ENCODE assay signal across 1 cellular context in the genomic region with DNA sequence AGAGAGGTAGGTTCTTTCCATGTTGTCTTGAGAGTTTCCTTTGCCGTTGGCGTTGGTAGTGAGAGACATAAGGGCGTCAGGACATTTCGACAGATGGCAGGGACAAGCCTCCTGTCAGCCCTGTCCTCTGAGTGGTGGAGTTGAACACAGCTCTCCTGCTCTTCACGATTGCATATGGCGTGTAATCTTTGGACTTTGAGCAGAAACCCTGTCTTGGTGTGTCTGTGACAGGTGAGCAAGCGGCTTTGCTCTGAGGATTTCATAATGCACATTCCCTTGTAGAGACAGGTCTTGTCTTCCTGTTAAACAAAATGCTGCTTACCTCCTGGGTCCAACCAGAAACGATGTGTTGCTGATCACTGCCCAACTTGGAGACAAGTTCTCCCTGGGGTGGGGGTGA.
A peak's percentile ranks its signal among the peaks of the same experiment; 100 is the strongest.
TF ChIP-seq lines count a peak whose summit lies in the region.

No MANE protein-coding gene starts in this region.

TF ChIP-seq in HepG2, 621 proteins besides CTCF, POLR2A, EP300 and RAD21 (continued from another document and continues in another):
- no peak for TF ChIP-seq ZSCAN25 (CRISPR knock-in tag; IDR thresholded peaks at IDR 0.05)
- TF ChIP-seq HNF4G (IDR thresholded peaks at IDR 0.05; ENCODE audit: borderline replicate concordance, low read depth, low read length): peak; percentile 81; the same call in 1 of the 2 replicates
- TF ChIP-seq HNF4G (CRISPR knock-in tag; IDR thresholded peaks at IDR 0.05; ENCODE audit: borderline replicate concordance, low read depth): no peak
- TF ChIP-seq HMGA1 (CRISPR knock-in tag; conservative IDR thresholded peaks at IDR 0.05): no peak
- TF ChIP-seq ZNF512 (CRISPR knock-in tag; IDR thresholded peaks at IDR 0.05): no peak
- no peak for TF ChIP-seq ZNF530 (CRISPR knock-in tag; IDR thresholded peaks at IDR 0.05; ENCODE audit: low read depth)
- TF ChIP-seq SMAD3 (CRISPR knock-in tag; IDR thresholded peaks at IDR 0.05): no peak
- TF ChIP-seq ZNF646 (CRISPR knock-in tag; IDR thresholded peaks at IDR 0.05): no peak
- TF ChIP-seq FOXJ3 (CRISPR knock-in tag; IDR thresholded peaks at IDR 0.05; ENCODE audit: borderline replicate concordance): no peak
- TF ChIP-seq SCMH1 (CRISPR knock-in tag; IDR thresholded peaks at IDR 0.05; ENCODE audit: borderline replicate concordance): no peak
- TF ChIP-seq ZNF34 (CRISPR knock-in tag; IDR thresholded peaks at IDR 0.05; ENCODE audit: borderline replicate concordance): no peak
- TF ChIP-seq SP4 (CRISPR knock-in tag; IDR thresholded peaks at IDR 0.05): no peak
- TF ChIP-seq, protein P1, sequence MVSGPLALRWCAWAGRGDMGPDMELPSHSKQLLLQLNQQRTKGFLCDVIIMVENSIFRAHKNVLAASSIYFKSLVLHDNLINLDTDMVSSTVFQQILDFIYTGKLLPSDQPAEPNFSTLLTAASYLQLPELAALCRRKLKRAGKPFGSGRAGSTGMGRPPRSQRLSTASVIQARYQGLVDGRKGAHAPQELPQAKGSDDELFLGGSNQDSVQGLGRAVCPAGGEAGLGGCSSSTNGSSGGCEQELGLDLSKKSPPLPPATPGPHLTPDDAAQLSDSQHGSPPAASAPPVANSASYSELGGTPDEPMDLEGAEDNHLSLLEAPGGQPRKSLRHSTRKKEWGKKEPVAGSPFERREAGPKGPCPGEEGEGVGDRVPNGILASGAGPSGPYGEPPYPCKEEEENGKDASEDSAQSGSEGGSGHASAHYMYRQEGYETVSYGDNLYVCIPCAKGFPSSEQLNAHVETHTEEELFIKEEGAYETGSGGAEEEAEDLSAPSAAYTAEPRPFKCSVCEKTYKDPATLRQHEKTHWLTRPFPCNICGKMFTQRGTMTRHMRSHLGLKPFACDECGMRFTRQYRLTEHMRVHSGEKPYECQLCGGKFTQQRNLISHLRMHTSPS (CRISPR knock-in tag; IDR thresholded peaks at IDR 0.05; ENCODE audit: low read depth): no peak
- no peak for TF ChIP-seq KDM3A (CRISPR knock-in tag; IDR thresholded peaks at IDR 0.05; ENCODE audit: low read depth)
- no peak for TF ChIP-seq ZFP36 (IDR thresholded peaks at IDR 0.05; ENCODE audit: borderline replicate concordance, low read depth, low read length, partially characterized antibody)
- TF ChIP-seq ZNF10 (CRISPR knock-in tag; IDR thresholded peaks at IDR 0.05; ENCODE audit: borderline replicate concordance, low read depth): no peak
- 0 out of 2 replicates have a peak, but pooled peaks have one; percentile 18 for TF ChIP-seq HOXA3 (CRISPR knock-in tag; IDR thresholded peaks at IDR 0.05)
- TF ChIP-seq ZNF562 (CRISPR knock-in tag; IDR thresholded peaks at IDR 0.05; ENCODE audit: borderline replicate concordance): no peak
- no peak for TF ChIP-seq NFE2 (CRISPR knock-in tag; IDR thresholded peaks at IDR 0.05)
- no peak for TF ChIP-seq ZKSCAN8 (CRISPR knock-in tag; IDR thresholded peaks at IDR 0.05; ENCODE audit: borderline replicate concordance)
- TF ChIP-seq POGZ (CRISPR knock-in tag; IDR thresholded peaks at IDR 0.05): 0 out of 2 replicates have a peak, but pooled peaks have one; percentile 32
- TF ChIP-seq, protein P2, sequence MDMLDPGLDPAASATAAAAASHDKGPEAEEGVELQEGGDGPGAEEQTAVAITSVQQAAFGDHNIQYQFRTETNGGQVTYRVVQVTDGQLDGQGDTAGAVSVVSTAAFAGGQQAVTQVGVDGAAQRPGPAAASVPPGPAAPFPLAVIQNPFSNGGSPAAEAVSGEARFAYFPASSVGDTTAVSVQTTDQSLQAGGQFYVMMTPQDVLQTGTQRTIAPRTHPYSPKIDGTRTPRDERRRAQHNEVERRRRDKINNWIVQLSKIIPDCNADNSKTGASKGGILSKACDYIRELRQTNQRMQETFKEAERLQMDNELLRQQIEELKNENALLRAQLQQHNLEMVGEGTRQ (IDR thresholded peaks at IDR 0.05; ENCODE audit: low read depth, low read length): no peak
- TF ChIP-seq, protein P2 (CRISPR knock-in tag; IDR thresholded peaks at IDR 0.05; ENCODE audit: borderline replicate concordance): no peak
- no peak for TF ChIP-seq FOXO1 (CRISPR knock-in tag; IDR thresholded peaks at IDR 0.05)
- no peak for TF ChIP-seq ZNF776 (CRISPR knock-in tag; IDR thresholded peaks at IDR 0.05)
- peak; percentile 94 for TF ChIP-seq HNF4A (CRISPR knock-in tag; IDR thresholded peaks at IDR 0.05)
- TF ChIP-seq MEIS1 (CRISPR knock-in tag; IDR thresholded peaks at IDR 0.05; ENCODE audit: borderline replicate concordance): no peak
- TF ChIP-seq TSC22D2 (CRISPR knock-in tag; IDR thresholded peaks at IDR 0.05; ENCODE audit: borderline replicate concordance): no peak
- no peak for TF ChIP-seq PRMT3 (CRISPR knock-in tag; IDR thresholded peaks at IDR 0.05; ENCODE audit: borderline replicate concordance, low read depth)
- TF ChIP-seq JUNB (CRISPR knock-in tag; IDR thresholded peaks at IDR 0.05; ENCODE audit: borderline replicate concordance): no peak
- TF ChIP-seq NCOR1 (IDR thresholded peaks at IDR 0.05; ENCODE audit: borderline replicate concordance, low read length): peak; percentile 52; the same call in 1 of the 2 replicates
- TF ChIP-seq TMF1 (CRISPR knock-in tag; IDR thresholded peaks at IDR 0.05; ENCODE audit: low read depth): no peak
- TF ChIP-seq, protein P3, sequence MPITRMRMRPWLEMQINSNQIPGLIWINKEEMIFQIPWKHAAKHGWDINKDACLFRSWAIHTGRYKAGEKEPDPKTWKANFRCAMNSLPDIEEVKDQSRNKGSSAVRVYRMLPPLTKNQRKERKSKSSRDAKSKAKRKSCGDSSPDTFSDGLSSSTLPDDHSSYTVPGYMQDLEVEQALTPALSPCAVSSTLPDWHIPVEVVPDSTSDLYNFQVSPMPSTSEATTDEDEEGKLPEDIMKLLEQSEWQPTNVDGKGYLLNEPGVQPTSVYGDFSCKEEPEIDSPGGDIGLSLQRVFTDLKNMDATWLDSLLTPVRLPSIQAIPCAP (CRISPR knock-in tag; IDR thresholded peaks at IDR 0.05; ENCODE audit: low read depth): no peak
- TF ChIP-seq HDAC6 (IDR thresholded peaks at IDR 0.05; ENCODE audit: low read depth, low read length): no peak
- no peak for TF ChIP-seq GTF2F1 (IDR thresholded peaks at IDR 0.05; ENCODE audit: low read length)
- no peak for TF ChIP-seq MXD4 (CRISPR knock-in tag; IDR thresholded peaks at IDR 0.05)
- peak; percentile 70 for TF ChIP-seq TEAD3 (CRISPR knock-in tag; optimal IDR thresholded peaks at IDR 0.05; ENCODE audit: borderline replicate concordance)
- no peak for TF ChIP-seq ZNF432 (CRISPR knock-in tag; IDR thresholded peaks at IDR 0.05; ENCODE audit: borderline replicate concordance)
- TF ChIP-seq ASH2L (IDR thresholded peaks at IDR 0.05; ENCODE audit: insufficient read length, low read depth, low read length): peak; percentile 21
- TF ChIP-seq, protein P4, sequence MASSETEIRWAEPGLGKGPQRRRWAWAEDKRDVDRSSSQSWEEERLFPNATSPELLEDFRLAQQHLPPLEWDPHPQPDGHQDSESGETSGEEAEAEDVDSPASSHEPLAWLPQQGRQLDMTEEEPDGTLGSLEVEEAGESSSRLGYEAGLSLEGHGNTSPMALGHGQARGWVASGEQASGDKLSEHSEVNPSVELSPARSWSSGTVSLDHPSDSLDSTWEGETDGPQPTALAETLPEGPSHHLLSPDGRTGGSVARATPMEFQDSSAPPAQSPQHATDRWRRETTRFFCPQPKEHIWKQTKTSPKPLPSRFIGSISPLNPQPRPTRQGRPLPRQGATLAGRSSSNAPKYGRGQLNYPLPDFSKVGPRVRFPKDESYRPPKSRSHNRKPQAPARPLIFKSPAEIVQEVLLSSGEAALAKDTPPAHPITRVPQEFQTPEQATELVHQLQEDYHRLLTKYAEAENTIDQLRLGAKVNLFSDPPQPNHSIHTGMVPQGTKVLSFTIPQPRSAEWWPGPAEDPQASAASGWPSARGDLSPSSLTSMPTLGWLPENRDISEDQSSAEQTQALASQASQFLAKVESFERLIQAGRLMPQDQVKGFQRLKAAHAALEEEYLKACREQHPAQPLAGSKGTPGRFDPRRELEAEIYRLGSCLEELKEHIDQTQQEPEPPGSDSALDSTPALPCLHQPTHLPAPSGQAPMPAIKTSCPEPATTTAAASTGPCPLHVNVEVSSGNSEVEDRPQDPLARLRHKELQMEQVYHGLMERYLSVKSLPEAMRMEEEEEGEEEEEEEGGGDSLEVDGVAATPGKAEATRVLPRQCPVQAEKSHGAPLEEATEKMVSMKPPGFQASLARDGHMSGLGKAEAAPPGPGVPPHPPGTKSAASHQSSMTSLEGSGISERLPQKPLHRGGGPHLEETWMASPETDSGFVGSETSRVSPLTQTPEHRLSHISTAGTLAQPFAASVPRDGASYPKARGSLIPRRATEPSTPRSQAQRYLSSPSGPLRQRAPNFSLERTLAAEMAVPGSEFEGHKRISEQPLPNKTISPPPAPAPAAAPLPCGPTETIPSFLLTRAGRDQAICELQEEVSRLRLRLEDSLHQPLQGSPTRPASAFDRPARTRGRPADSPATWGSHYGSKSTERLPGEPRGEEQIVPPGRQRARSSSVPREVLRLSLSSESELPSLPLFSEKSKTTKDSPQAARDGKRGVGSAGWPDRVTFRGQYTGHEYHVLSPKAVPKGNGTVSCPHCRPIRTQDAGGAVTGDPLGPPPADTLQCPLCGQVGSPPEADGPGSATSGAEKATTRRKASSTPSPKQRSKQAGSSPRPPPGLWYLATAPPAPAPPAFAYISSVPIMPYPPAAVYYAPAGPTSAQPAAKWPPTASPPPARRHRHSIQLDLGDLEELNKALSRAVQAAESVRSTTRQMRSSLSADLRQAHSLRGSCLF (CRISPR knock-in tag; IDR thresholded peaks at IDR 0.05; ENCODE audit: borderline replicate concordance): no peak
